15 cellular contexts compared by ENCODE assay signal in the genomic region with DNA sequence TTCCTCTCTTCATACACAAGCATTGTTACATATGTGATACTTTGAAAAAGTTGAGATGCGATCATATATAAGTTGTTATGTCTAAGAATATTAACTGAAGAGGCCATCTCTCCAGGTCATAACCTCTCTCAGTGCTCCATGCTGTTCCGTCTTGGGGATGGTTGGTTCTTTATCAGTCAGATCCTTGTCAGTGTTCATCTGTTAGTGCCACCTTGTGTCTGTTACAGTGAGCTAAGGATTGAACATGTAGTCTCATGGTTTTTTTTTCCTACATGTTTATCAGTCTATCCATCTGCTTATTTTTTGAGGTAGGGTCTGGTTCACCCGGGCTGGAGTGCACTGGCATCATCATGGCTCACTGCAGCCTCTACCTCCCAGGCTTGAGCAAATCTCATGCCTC. TPM values are rescaled to one million over a fixed set of nuclear protein-coding genes. Genes with fewer than 3 reads are reported as not detected.
DNase-seq lines count a peak whose midpoint lies in the region; ATAC-seq and TF ChIP-seq lines count a peak whose summit lies in the region.
"Had no signal": no experiment of that assay in that cellular context is flagged by ENCODE, and none has a peak within 500 bp of the region (broad histone marks: within the 10 kb centered on the region; RNA-seq: fewer than 3 reads in every experiment).

No MANE protein-coding gene starts in this region.

- peaks cover 60% of the 10 kb centered on the region for H4K20me1 ChIP-seq in smooth muscle cell (ENCODE audit: low read depth)

- no peak overlapping the region for H3K9ac ChIP-seq in smooth muscle cell (ENCODE audit: low read depth)

- peak overlapping the region; percentile 26 for H3K27ac Mint-ChIP-seq in activated T-cell treated with anti-CD3 and anti-CD28 coated beads, Interleukin-2, amount 50 U/mL, for 24 hours
- no peak overlapping the region for H3K27ac Mint-ChIP-seq in activated T-cell treated with anti-CD3 and anti-CD28 coated beads, Interleukin-2, amount 50 U/mL, for 72 hours
- H3K27ac Mint-ChIP-seq: activated T-helper 2 cell treated with anti-CD3 and anti-CD28 coated beads, Interferon-gamma antibody, Interleukin-2, Interleukin-4, amounts not matched to agents 10 μg/mL and 5 μg/mL and 100 μg/mL, durations not matched to agents 14 hours and 24 hours and 36 hours had no signal

- peaks cover 20% of the 10 kb centered on the region for H3K4me1 Mint-ChIP-seq in activated T-cell treated with anti-CD3 and anti-CD28 coated beads, Interleukin-2, amount 50 U/mL, for 24 hours (ENCODE audit: low read depth)
- H3K4me1 Mint-ChIP-seq in activated T-cell treated with anti-CD3 and anti-CD28 coated beads, Interleukin-2, amount 50 U/mL, for 72 hours (ENCODE audit: low read depth) = no peaks in the 10 kb centered on the region

- H3K27me3 ChIP-seq in smooth muscle cell (ENCODE audit: low read depth) = no peaks in the 10 kb centered on the region

- no peak overlapping the region for H3K4me2 ChIP-seq in smooth muscle cell

- TF ChIP-seq CTCF in smooth muscle cell (IDR thresholded peaks at IDR 0.05; ENCODE audit: borderline replicate concordance, insufficient read depth, poor library complexity, severe bottlenecking) (peak; percentile 6), coronary artery (IDR thresholded peaks at IDR 0.05) (no peak)

- H2AFZ ChIP-seq in smooth muscle cell (ENCODE audit: low read depth) = no peak overlapping the region

- H3K4me3 ChIP-seq in smooth muscle cell (no peak overlapping the region), coronary artery (no peak overlapping the region)

- H3F3A ChIP-seq in smooth muscle cell (ENCODE audit: low read depth) = no peaks in the 10 kb centered on the region

- no peaks in the 10 kb centered on the region for H3K9me3 Mint-ChIP-seq in activated T-cell treated with anti-CD3 and anti-CD28 coated beads, Interleukin-2, amount 50 U/mL, for 24 hours
- H3K9me3 Mint-ChIP-seq in activated T-cell treated with anti-CD3 and anti-CD28 coated beads, Interleukin-2, amount 50 U/mL, for 72 hours = no peaks in the 10 kb centered on the region
- H3K9me3 Mint-ChIP-seq: activated T-helper 2 cell treated with anti-CD3 and anti-CD28 coated beads, Interferon-gamma antibody, Interleukin-2, Interleukin-4, amounts not matched to agents 10 μg/mL and 5 μg/mL and 100 μg/mL, durations not matched to agents 14 hours and 24 hours and 36 hours had no signal

- in situ Hi-C loops in SK-MEL-5 (cut with HindIII; ENCODE audit: low pct_unique_long_range_greater_than_20kb, low sequenced_read_pairs) = no loop called here

- no peak overlapping the region for H3K4me3 Mint-ChIP-seq in activated T-cell treated with anti-CD3 and anti-CD28 coated beads, Interleukin-2, amount 50 U/mL, for 24 hours
- H3K4me3 Mint-ChIP-seq in activated T-cell treated with anti-CD3 and anti-CD28 coated beads, Interleukin-2, amount 50 U/mL, for 72 hours = no peak overlapping the region

- no peak for ATAC-seq in activated T-cell treated with anti-CD3 and anti-CD28 coated beads, Interleukin-2, amount 50 U/mL, for 72 hours (replicated peaks in 1 of 2)
- no peak for ATAC-seq in GM19452 (IDR thresholded peaks at IDR 0.05; ENCODE audit: unreplicated experiment)

- H3K79me2 ChIP-seq in smooth muscle cell (ENCODE audit: low read depth) = peaks cover 34% of the 10 kb centered on the region

- no peaks in the 10 kb centered on the region for H3K36me3 ChIP-seq in smooth muscle cell (ENCODE audit: low read depth)

- H3K36me3 Mint-ChIP-seq in activated T-cell treated with anti-CD3 and anti-CD28 coated beads, Interleukin-2, amount 50 U/mL, for 24 hours (ENCODE audit: low read depth) = peaks cover 76% of the 10 kb centered on the region
- H3K36me3 Mint-ChIP-seq in activated T-cell treated with anti-CD3 and anti-CD28 coated beads, Interleukin-2, amount 50 U/mL, for 72 hours (ENCODE audit: insufficient read depth in 2 of 2) = peaks cover 0 to 7% of the 10 kb centered on the region in 2 donors

- WGBS in smooth muscle cell (ENCODE audit: low lambda C conversion rate) = 87% methylated on average over 3 of the region's 3 CpGs

- H3K4me1 ChIP-seq in smooth muscle cell (ENCODE audit: low read depth) = no peaks in the 10 kb centered on the region

- H3K27ac ChIP-seq in smooth muscle cell (ENCODE audit: low read depth) (no peak overlapping the region), coronary artery (no peak overlapping the region)

- no peaks in the 10 kb centered on the region for H3K27me3 Mint-ChIP-seq in activated T-cell treated with anti-CD3 and anti-CD28 coated beads, Interleukin-2, amount 50 U/mL, for 24 hours
- no peaks in the 10 kb centered on the region for H3K27me3 Mint-ChIP-seq in activated T-cell treated with anti-CD3 and anti-CD28 coated beads, Interleukin-2, amount 50 U/mL, for 72 hours (ENCODE audit: low read depth)

- no peak for TF ChIP-seq POLR2A in erythroblast (IDR thresholded peaks at IDR 0.05; ENCODE audit: low read length)

- no peaks in the 10 kb centered on the region for H3K9me3 ChIP-seq in smooth muscle cell (replicated peaks; ENCODE audit: low read depth)

- no peak for DNase-seq in activated T-cell treated with anti-CD3 and anti-CD28 coated beads, Interleukin-2, amount 50 U/mL, for 24 hours
- no peak for DNase-seq in activated T-cell treated with anti-CD3 and anti-CD28 coated beads, Interleukin-2, amount 50 U/mL, for 72 hours
- DNase-seq in SK-MEL-5 (ENCODE audit: low read depth, low spot score) = peak; percentile 37
- DNase-seq in erythroblast (lab: John Stamatoyannopoulos, UW) = peak; percentile 38 to 78
- no peak for DNase-seq in smooth muscle cell (lab: John Stamatoyannopoulos, UW; ENCODE audit: unreplicated experiment)
- no peak for DNase-seq in D341Med (ENCODE audit: low spot score)
- DNase-seq in coronary artery (ENCODE audit: low spot score) = no peak
- DNase-seq: activated CD4-positive, alpha-beta T cell treated with anti-CD3 and anti-CD28 coated beads, Interleukin-2, amount 50 U/mL, for 48 hours; Calu3; effector CD8-positive, alpha-beta T cell; NCI-H1092 treated with DMSO at 0.1 percent for 48 hours; NCI-H345; stimulated activated CD4-positive, alpha-beta T cell treated with anti-CD3 and anti-CD28 coated beads, Interleukin-15, amount 100 ng/mL, for 24 hours had no signal

RNA-seq across cellular contexts. Expression of a gene that starts 30.5 kb away (rescaled TPM):
- 10 to 100 TPM; 51.7 to 52.3 TPM for total RNA-seq in activated T-cell treated with anti-CD3 and anti-CD28 coated beads, Interleukin-2, amount 50 U/mL, for 72 hours
- total RNA-seq in SK-MEL-5 (2014; rRNA removed; shearing (Covaris generic)) = 5.7 and 7.6 TPM in 2 replicates
- polyA plus RNA-seq in SK-MEL-5 (2015; cell fraction: cytosol; rRNA removed) = 28.1 and 34.4 TPM in 2 replicates
- 59.8 and 64.0 TPM in 2 replicates for polyA plus RNA-seq in SK-MEL-5 (2015; cell fraction: nucleus; rRNA removed)
- total RNA-seq in smooth muscle cell = 10.9 and 13.6 TPM in 2 replicates
- polyA plus RNA-seq in smooth muscle cell = 6.6 and 9.8 TPM in 2 replicates

RNA-seq across cellular contexts. Expression of a gene that starts 51.2 kb away (rescaled TPM):
- total RNA-seq in activated T-cell treated with anti-CD3 and anti-CD28 coated beads, Interleukin-2, amount 50 U/mL, for 72 hours = 10 to 100 TPM; 37.3 to 53.4 TPM
- total RNA-seq in SK-MEL-5 (2014; rRNA removed; shearing (Covaris generic)) = 26.5 and 27.8 TPM in 2 replicates
- 47.7 and 58.5 TPM in 2 replicates for polyA plus RNA-seq in SK-MEL-5 (2015; cell fraction: cytosol; rRNA removed)
- polyA plus RNA-seq in SK-MEL-5 (2015; cell fraction: nucleus; rRNA removed) = 139 and 155 TPM in 2 replicates
- 2.6 and 22.2 TPM in 2 replicates for total RNA-seq in smooth muscle cell
- 6.6 and 18.5 TPM in 2 replicates for polyA plus RNA-seq in smooth muscle cell

Comparison
In these comparisons a context has a peak if more than half of its experiments do, and no peak if none do; other contexts are left out.
1. DNase-seq: peak in SK-MEL-5 (single experiment) and erythroblast (2 of 2); none in activated T-cell treated with anti-CD3 and anti-CD28 coated beads, Interleukin-2, amount 50 U/mL, for 24 hours (single experiment), activated T-cell treated with anti-CD3 and anti-CD28 coated beads, Interleukin-2, amount 50 U/mL, for 72 hours (0 of 2), smooth muscle cell (single experiment), D341Med (single experiment) and coronary artery (single experiment).